Comparison of ENCODE assay signal across 1 cellular context in genomic region chr2:237157551-237158102, GRCh38.
TF ChIP-seq lines count a peak whose summit lies in the region.

No MANE protein-coding gene starts in this region.

TF ChIP-seq in SK-N-SH treated with all-trans-retinoic acid at 6 μM for 48 hours, 23 proteins besides CTCF, POLR2A, EP300 and RAD21 (continued from another document):
- TF ChIP-seq ZFP30 (CRISPR knock-in tag; IDR thresholded peaks at IDR 0.05): no peak
- TF ChIP-seq ESRRG (CRISPR knock-in tag; IDR thresholded peaks at IDR 0.05): no peak
- no peak for TF ChIP-seq ZNF565 (CRISPR knock-in tag; conservative IDR thresholded peaks at IDR 0.05; ENCODE audit: low read depth)
- TF ChIP-seq ZC3H10 (CRISPR knock-in tag; IDR thresholded peaks at IDR 0.05): no peak
- TF ChIP-seq OSR1 (CRISPR knock-in tag; IDR thresholded peaks at IDR 0.05): no peak
- TF ChIP-seq ZFP3 (CRISPR knock-in tag; IDR thresholded peaks at IDR 0.05): no peak
- no peak for TF ChIP-seq BACH2 (CRISPR knock-in tag; IDR thresholded peaks at IDR 0.05; ENCODE audit: borderline replicate concordance)
- TF ChIP-seq, protein P1, sequence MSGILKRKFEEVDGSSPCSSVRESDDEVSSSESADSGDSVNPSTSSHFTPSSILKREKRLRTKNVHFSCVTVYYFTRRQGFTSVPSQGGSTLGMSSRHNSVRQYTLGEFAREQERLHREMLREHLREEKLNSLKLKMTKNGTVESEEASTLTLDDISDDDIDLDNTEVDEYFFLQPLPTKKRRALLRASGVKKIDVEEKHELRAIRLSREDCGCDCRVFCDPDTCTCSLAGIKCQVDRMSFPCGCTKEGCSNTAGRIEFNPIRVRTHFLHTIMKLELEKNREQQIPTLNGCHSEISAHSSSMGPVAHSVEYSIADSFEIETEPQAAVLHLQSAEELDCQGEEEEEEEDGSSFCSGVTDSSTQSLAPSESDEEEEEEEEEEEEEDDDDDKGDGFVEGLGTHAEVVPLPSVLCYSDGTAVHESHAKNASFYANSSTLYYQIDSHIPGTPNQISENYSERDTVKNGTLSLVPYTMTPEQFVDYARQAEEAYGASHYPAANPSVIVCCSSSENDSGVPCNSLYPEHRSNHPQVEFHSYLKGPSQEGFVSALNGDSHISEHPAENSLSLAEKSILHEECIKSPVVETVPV (CRISPR knock-in tag; IDR thresholded peaks at IDR 0.05): no peak
- TF ChIP-seq ZNF8 (CRISPR knock-in tag; IDR thresholded peaks at IDR 0.05): no peak
- no peak for TF ChIP-seq CREB5 (CRISPR knock-in tag; IDR thresholded peaks at IDR 0.05; ENCODE audit: low read depth)
- TF ChIP-seq PATZ1 (CRISPR knock-in tag; IDR thresholded peaks at IDR 0.05; ENCODE audit: borderline replicate concordance): no peak
- no peak for TF ChIP-seq ISL1 (CRISPR knock-in tag; IDR thresholded peaks at IDR 0.05)
